Comparison of ENCODE assay signal across 14 cellular contexts in genomic region chr4:153809307-153809706, GRCh38. TPM values are rescaled to one million over a fixed set of nuclear protein-coding genes. Genes with fewer than 3 reads are reported as not detected.
A peak's percentile ranks its signal among the peaks of the same experiment; 100 is the strongest.
DNase-seq lines count a peak whose midpoint lies in the region; ATAC-seq and TF ChIP-seq lines count a peak whose summit lies in the region.
"Had no signal": no experiment of that assay in that cellular context is flagged by ENCODE, and none has a peak within 500 bp of the region (broad histone marks: within the 10 kb centered on the region; RNA-seq: fewer than 3 reads in every experiment).

No MANE protein-coding gene starts in this region.

- peaks cover 15% of the 10 kb centered on the region for H3K4me1 Mint-ChIP-seq in activated CD4-positive, alpha-beta T cell treated with anti-CD3 and anti-CD28 coated beads, Interleukin-2, amount 10 ng/mL, durations not matched to agents 7 days and 5 days
- H3K4me1 Mint-ChIP-seq in activated CD8-positive, alpha-beta T cell treated with anti-CD3 and anti-CD28 coated beads for 36 hours (ENCODE audit: low read depth) = peaks cover 28% of the 10 kb centered on the region

- H3K27ac ChIP-seq in right cardiac atrium (ENCODE audit: low read length) = no peak overlapping the region
- no peak overlapping the region for H3K27ac ChIP-seq in sigmoid colon
- H3K27ac ChIP-seq: cardiac muscle cell had no signal

- no peak overlapping the region for H3K27ac Mint-ChIP-seq in activated CD4-positive, alpha-beta T cell treated with anti-CD3 and anti-CD28 coated beads, Interleukin-2, amount 10 ng/mL, durations not matched to agents 7 days and 5 days
- peak overlapping the region; percentile 50 for H3K27ac Mint-ChIP-seq in activated CD8-positive, alpha-beta T cell treated with anti-CD3 and anti-CD28 coated beads for 36 hours

- TF ChIP-seq POLR2A in sigmoid colon (IDR thresholded peaks at IDR 0.05) = no peak

- CTCF ChIA-PET in activated CD4-positive, alpha-beta T cell treated with anti-CD3 and anti-CD28 coated beads, Interleukin-2, amount 10 ng/mL, durations not matched to agents 7 days and 5 days (lab: Charles Lee) = no interaction called here
- CTCF ChIA-PET in activated CD8-positive, alpha-beta T cell treated with anti-CD3 and anti-CD28 coated beads for 36 hours (lab: Charles Lee) = interaction anchor here (0.9 kb wide), 1 partner anchor 16 kb away, joined by 3 read pairs; no protein-coding TSS in a partner anchor

- no peaks in the 10 kb centered on the region for H3K9me3 ChIP-seq in right cardiac atrium (ENCODE audit: control insufficient read depth, low read length)
- no peaks in the 10 kb centered on the region for H3K9me3 ChIP-seq in sigmoid colon

- H3K27me3 Mint-ChIP-seq in activated CD4-positive, alpha-beta T cell treated with anti-CD3 and anti-CD28 coated beads, Interleukin-2, amount 10 ng/mL, durations not matched to agents 7 days and 5 days = peaks cover 9% of the 10 kb centered on the region
- H3K27me3 Mint-ChIP-seq in activated CD8-positive, alpha-beta T cell treated with anti-CD3 and anti-CD28 coated beads for 36 hours = peaks cover 4% of the 10 kb centered on the region

- intact Hi-C loops in activated CD8-positive, alpha-beta T cell treated with anti-CD3 and anti-CD28 coated beads for 36 hours (cut with micrococcal nuclease) = loop anchor here (10.0 kb wide), 1 partner anchor 105 kb away; no protein-coding TSS in a partner anchor
- intact Hi-C loops in right cardiac atrium (cut with DNase I) (no loop called here), sigmoid colon (cut with DNase I) (no loop called here)

- no peak for TF ChIP-seq CTCF in activated CD8-positive, alpha-beta T cell treated with anti-CD3 and anti-CD28 coated beads for 36 hours (IDR thresholded peaks at IDR 0.05)
- no peak for TF ChIP-seq CTCF in sigmoid colon (IDR thresholded peaks at IDR 0.05)

- POLR2A ChIA-PET in activated CD4-positive, alpha-beta T cell treated with anti-CD3 and anti-CD28 coated beads, Interleukin-2, amount 10 ng/mL, durations not matched to agents 7 days and 5 days (lab: Charles Lee) = no interaction called here
- POLR2A ChIA-PET in activated CD8-positive, alpha-beta T cell treated with anti-CD3 and anti-CD28 coated beads for 36 hours (lab: Charles Lee) = no interaction called here

- H3K4me1 ChIP-seq in right cardiac atrium (ENCODE audit: control insufficient read depth, insufficient read depth, low read length) = no peaks in the 10 kb centered on the region
- no peaks in the 10 kb centered on the region for H3K4me1 ChIP-seq in sigmoid colon

- H3K36me3 Mint-ChIP-seq in activated CD4-positive, alpha-beta T cell treated with anti-CD3 and anti-CD28 coated beads, Interleukin-2, amount 10 ng/mL, durations not matched to agents 7 days and 5 days (ENCODE audit: low read depth) = no peaks in the 10 kb centered on the region
- no peaks in the 10 kb centered on the region for H3K36me3 Mint-ChIP-seq in activated CD8-positive, alpha-beta T cell treated with anti-CD3 and anti-CD28 coated beads for 36 hours (ENCODE audit: low read depth)

- peak; percentile 33 for DNase-seq in activated CD4-positive, alpha-beta T cell treated with anti-CD3 and anti-CD28 coated beads, Interleukin-2, amount 10 ng/mL, durations not matched to agents 7 days and 5 days
- DNase-seq in activated CD4-positive, alpha-beta T cell treated with anti-CD3 and anti-CD28 coated beads, Interleukin-2, amount 50 U/mL, for 4 hours = no peak
- peak; percentile 63 for DNase-seq in activated CD8-positive, alpha-beta T cell treated with anti-CD3 and anti-CD28 coated beads for 36 hours
- peak; percentile 27 for DNase-seq in stimulated activated CD8-positive, alpha-beta memory T cell treated with anti-CD3 and anti-CD28 coated beads, Interleukin-4, amount 100 ng/mL, for 48 hours
- DNase-seq in NCI-H524 treated with DMSO at 0.1 percent for 48 hours (lab: John Stamatoyannopoulos, UW) (no peak), right cardiac atrium (no peak), sigmoid colon (no peak)
- DNase-seq: glutamatergic neuron, kidney glomerular epithelial cell, NCI-H446 treated with DMSO at 0.1 percent for 48 hours had no signal

- peak; percentile 58 for ATAC-seq in GM21423 (IDR thresholded peaks at IDR 0.05; ENCODE audit: unreplicated experiment)
- peak; percentile 88 for ATAC-seq in activated CD8-positive, alpha-beta T cell treated with anti-CD3 and anti-CD28 coated beads for 36 hours
- no peak for ATAC-seq in right cardiac atrium

- TF ChIP-seq EP300 in sigmoid colon (IDR thresholded peaks at IDR 0.05) = no peak

- H3K27me3 ChIP-seq in right cardiac atrium (ENCODE audit: control insufficient read depth, insufficient read depth) (no peaks in the 10 kb centered on the region), sigmoid colon (no peaks in the 10 kb centered on the region)
- H3K27me3 ChIP-seq: cardiac muscle cell had no signal

- peaks cover 10% of the 10 kb centered on the region for H3K9me3 Mint-ChIP-seq in activated CD4-positive, alpha-beta T cell treated with anti-CD3 and anti-CD28 coated beads, Interleukin-2, amount 10 ng/mL, durations not matched to agents 7 days and 5 days
- no peaks in the 10 kb centered on the region for H3K9me3 Mint-ChIP-seq in activated CD8-positive, alpha-beta T cell treated with anti-CD3 and anti-CD28 coated beads for 36 hours

- H3K4me3 ChIP-seq in right cardiac atrium (ENCODE audit: low read length) (no peak overlapping the region), sigmoid colon (no peak overlapping the region)
- H3K4me3 ChIP-seq: cardiac muscle cell had no signal

- H3K4me3 Mint-ChIP-seq in activated CD4-positive, alpha-beta T cell treated with anti-CD3 and anti-CD28 coated beads, Interleukin-2, amount 10 ng/mL, durations not matched to agents 7 days and 5 days = no peak overlapping the region
- H3K4me3 Mint-ChIP-seq in activated CD8-positive, alpha-beta T cell treated with anti-CD3 and anti-CD28 coated beads for 36 hours = no peak overlapping the region
- H3K4me3 Mint-ChIP-seq: neural crest cell had no signal

- H3K36me3 ChIP-seq in sigmoid colon = no peaks in the 10 kb centered on the region
- H3K36me3 ChIP-seq: cardiac muscle cell had no signal

RNA-seq across cellular contexts. Expression of gene SFRP2, which starts 20.4 kb away (rescaled TPM):
- not detected for total RNA-seq in activated CD4-positive, alpha-beta T cell treated with anti-CD3 and anti-CD28 coated beads, Interleukin-2, amount 10 ng/mL, durations not matched to agents 7 days and 5 days
- total RNA-seq in activated CD8-positive, alpha-beta T cell treated with anti-CD3 and anti-CD28 coated beads for 36 hours = not detected
- total RNA-seq in right cardiac atrium = 1 to 10 TPM in 1 of 4 donors, under 1 TPM in 2, not detected in 1; 0.54 to 3.3 (median 0.76) TPM
- polyA plus RNA-seq in right cardiac atrium = 1.5 TPM
- total RNA-seq in sigmoid colon = 10 to 100 TPM; 12.1 to 64.8 (median 33.1) TPM
- polyA plus RNA-seq in sigmoid colon = 10 to 100 TPM in 1 of 3 donors, 1 to 10 TPM in 1, not detected in 1; 2.0 to 30.6 TPM
- total RNA-seq: HT1080 had no signal

RNA-seq across cellular contexts. Expression of gene RNF175, which starts 49.5 kb away (rescaled TPM):
- not detected for total RNA-seq in activated CD4-positive, alpha-beta T cell treated with anti-CD3 and anti-CD28 coated beads, Interleukin-2, amount 10 ng/mL, durations not matched to agents 7 days and 5 days
- not detected for total RNA-seq in activated CD8-positive, alpha-beta T cell treated with anti-CD3 and anti-CD28 coated beads for 36 hours
- 10 to 100 TPM in 2 of 4 donors, 1 to 10 TPM in 2; 3.3 to 10.6 (median 9.5) TPM for total RNA-seq in right cardiac atrium
- polyA plus RNA-seq in right cardiac atrium = 9.1 TPM
- total RNA-seq in sigmoid colon = 1 to 10 TPM in 1 of 4 donors, under 1 TPM in 1, not detected in 2; 0.99 to 1.8 TPM
- polyA plus RNA-seq in sigmoid colon = under 1 TPM in 1 of 3 donors, not detected in 2; 0.26 TPM
- total RNA-seq: HT1080 had no signal

Comparison
In these comparisons a context has a peak if more than half of its experiments do, and no peak if none do; other contexts are left out.
1. DNase-seq: peak in activated CD4-positive, alpha-beta T cell treated with anti-CD3 and anti-CD28 coated beads, Interleukin-2, amount 10 ng/mL, durations not matched to agents 7 days and 5 days (single experiment), activated CD8-positive, alpha-beta T cell treated with anti-CD3 and anti-CD28 coated beads for 36 hours (single experiment) and stimulated activated CD8-positive, alpha-beta memory T cell treated with anti-CD3 and anti-CD28 coated beads, Interleukin-4, amount 100 ng/mL, for 48 hours (single experiment); none in activated CD4-positive, alpha-beta T cell treated with anti-CD3 and anti-CD28 coated beads, Interleukin-2, amount 50 U/mL, for 4 hours (0 of 2), NCI-H524 treated with DMSO at 0.1 percent for 48 hours (single experiment), right cardiac atrium (0 of 3) and sigmoid colon (single experiment).
2. ATAC-seq: peak in GM21423 (single experiment) and activated CD8-positive, alpha-beta T cell treated with anti-CD3 and anti-CD28 coated beads for 36 hours (single experiment); none in right cardiac atrium (0 of 2).